Comparison of ENCODE assay signal across 1 cellular context in the genomic region with DNA sequence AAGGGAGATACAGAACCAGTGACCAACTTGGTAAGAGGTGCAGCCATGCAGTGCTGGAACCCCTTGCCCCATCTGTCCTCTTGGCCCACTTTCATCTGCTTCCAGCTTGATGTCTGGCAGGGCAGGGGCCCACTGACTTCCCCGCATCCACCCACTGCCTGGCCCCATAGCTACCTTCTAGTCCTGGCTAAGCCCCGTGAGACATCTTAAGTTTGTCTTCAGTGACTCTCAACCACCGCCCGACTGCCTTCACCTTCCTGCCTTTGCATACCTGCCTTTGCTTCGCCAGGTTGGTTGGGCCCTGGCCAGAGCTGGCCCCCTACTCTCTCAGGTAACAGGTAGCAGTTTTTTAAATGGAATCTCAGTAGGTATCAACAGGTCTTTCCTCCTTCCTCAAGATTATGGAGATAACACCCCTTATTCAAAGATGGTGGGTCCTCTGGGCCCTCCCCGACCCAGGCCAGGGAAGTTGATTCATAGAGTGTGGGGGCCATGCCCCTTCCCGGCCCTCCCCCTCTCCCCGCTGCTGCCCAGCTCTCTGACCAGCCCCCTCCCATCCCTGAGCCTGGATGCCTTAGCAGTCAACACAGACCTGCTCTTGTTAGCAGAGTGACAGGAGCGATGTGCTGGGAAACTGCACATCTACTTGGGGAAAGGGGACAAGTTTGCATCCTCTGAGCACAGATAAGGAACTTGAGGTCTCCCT.
TF ChIP-seq lines count a peak whose summit lies in the region.

No MANE protein-coding gene starts in this region.

TF ChIP-seq in H1, 55 proteins besides CTCF, POLR2A, EP300 and RAD21:
- no peak for TF ChIP-seq FOSL1 (IDR thresholded peaks at IDR 0.05; ENCODE audit: insufficient read depth, low read depth, low read length)
- TF ChIP-seq BACH1 (IDR thresholded peaks at IDR 0.05; ENCODE audit: low read length), result no peak
- no peak for TF ChIP-seq NRF1 (IDR thresholded peaks at IDR 0.05; ENCODE audit: low read depth, low read length)
- TF ChIP-seq RXRA (IDR thresholded peaks at IDR 0.05; ENCODE audit: insufficient read depth, low read depth, low read length), result no peak
- no peak for TF ChIP-seq SUZ12 (IDR thresholded peaks at IDR 0.05; ENCODE audit: low read length)
- no peak for TF ChIP-seq YY1 (IDR thresholded peaks at IDR 0.05; ENCODE audit: low read depth, low read length)
- no peak for TF ChIP-seq ATF2 (IDR thresholded peaks at IDR 0.05; ENCODE audit: low read length)
- TF ChIP-seq TAF1 (IDR thresholded peaks at IDR 0.05; ENCODE audit: low read depth, low read length), result no peak
- TF ChIP-seq, protein P1, sequence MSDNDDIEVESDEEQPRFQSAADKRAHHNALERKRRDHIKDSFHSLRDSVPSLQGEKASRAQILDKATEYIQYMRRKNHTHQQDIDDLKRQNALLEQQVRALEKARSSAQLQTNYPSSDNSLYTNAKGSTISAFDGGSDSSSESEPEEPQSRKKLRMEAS (IDR thresholded peaks at IDR 0.05), result no peak
- TF ChIP-seq BCL11A (IDR thresholded peaks at IDR 0.05; ENCODE audit: low read depth in 2 of 2, low read length in 2 of 2), result no peak
- TF ChIP-seq CTBP2 (IDR thresholded peaks at IDR 0.05; ENCODE audit: borderline replicate concordance, insufficient read depth, insufficient read length, low read length), result no peak
- TF ChIP-seq CHD7 (IDR thresholded peaks at IDR 0.05; ENCODE audit: insufficient replicate concordance, low read length), result no peak
- TF ChIP-seq CEBPB (IDR thresholded peaks at IDR 0.05; ENCODE audit: low read depth, low read length), result no peak
- TF ChIP-seq TBP (IDR thresholded peaks at IDR 0.05; ENCODE audit: low read depth, low read length), result no peak
- no peak for TF ChIP-seq GABPA (IDR thresholded peaks at IDR 0.05; ENCODE audit: borderline replicate concordance, insufficient read depth, low read length)
- no peak for TF ChIP-seq RBBP5 (IDR thresholded peaks at IDR 0.05; ENCODE audit: borderline replicate concordance, low read depth, low read length)
- TF ChIP-seq SP2 (IDR thresholded peaks at IDR 0.05; ENCODE audit: low read length), result no peak
- TF ChIP-seq ASH2L (IDR thresholded peaks at IDR 0.05; ENCODE audit: low read length), result no peak
- no peak for TF ChIP-seq CBX5 (IDR thresholded peaks at IDR 0.05; ENCODE audit: low read depth, low read length)
- TF ChIP-seq EZH2 (IDR thresholded peaks at IDR 0.05; ENCODE audit: low read depth, low read length, severe bottlenecking), result no peak
TF ChIP-seq in H1: peak in this region for 0.
